ENCODE assay signal across 10 cellular contexts in genomic region chr13:110528371-110528770, GRCh38. TPM values are rescaled to one million over a fixed set of nuclear protein-coding genes. Genes with fewer than 3 reads are reported as not detected.
DNase-seq lines count a peak whose midpoint lies in the region; ATAC-seq and TF ChIP-seq lines count a peak whose summit lies in the region.
"Had no signal": no experiment of that assay in that cellular context is flagged by ENCODE, and none has a peak within 500 bp of the region (broad histone marks: within the 10 kb centered on the region; RNA-seq: fewer than 3 reads in every experiment).

No MANE protein-coding gene starts in this region.

- no peak for TF ChIP-seq EP300 in ovary (IDR thresholded peaks at IDR 0.05)

- H3K27ac ChIP-seq in left ventricle myocardium inferior (replicated peaks): peak overlapping the region; percentile 93
- no peak overlapping the region for H3K27ac ChIP-seq in naive thymus-derived CD4-positive, alpha-beta T cell (ENCODE audit: low read depth, low read length)
- peak overlapping the region in 1 of 2 donors; percentile 92 for H3K27ac ChIP-seq in aorta (ENCODE audit: low read depth in 1 of 2, low read length in 2 of 2)
- H3K27ac ChIP-seq in ovary: peak overlapping the region in 1 of 2 donors; percentile 41
- no peak overlapping the region for H3K27ac ChIP-seq in uterus

- H3K4me3 Mint-ChIP-seq in naive thymus-derived CD4-positive, alpha-beta T cell: no peak overlapping the region

- TF ChIP-seq POLR2A in ovary (IDR thresholded peaks at IDR 0.05) (no peak), uterus (IDR thresholded peaks at IDR 0.05) (no peak)

- peaks cover 0 to 3% (median 0%) of the 10 kb centered on the region in 11 donors for H3K9me3 Mint-ChIP-seq in naive thymus-derived CD4-positive, alpha-beta T cell
- no peaks in the 10 kb centered on the region for H3K9me3 Mint-ChIP-seq in activated naive CD4-positive, alpha-beta T cell treated with anti-CD3 and anti-CD28 coated beads, Interleukin-2, amount 50 U/mL, for 72 hours

- H3K36me3 Mint-ChIP-seq in naive thymus-derived CD4-positive, alpha-beta T cell: peaks cover 0 to 4% (median 0%) of the 10 kb centered on the region in 5 donors
- no peaks in the 10 kb centered on the region for H3K36me3 Mint-ChIP-seq in activated naive CD4-positive, alpha-beta T cell treated with anti-CD3 and anti-CD28 coated beads, Interleukin-2, amount 50 U/mL, for 72 hours

- H3K27me3 Mint-ChIP-seq in naive thymus-derived CD4-positive, alpha-beta T cell: peaks cover 0 to 2% (median 0%) of the 10 kb centered on the region in 5 donors

- H3K36me3 ChIP-seq in left ventricle myocardium inferior (peaks cover 4% of the 10 kb centered on the region), aorta (ENCODE audit: control insufficient read depth in 1 of 2, insufficient read depth in 2 of 2, low read length in 1 of 2) (no peaks in the 10 kb centered on the region), ovary (no peaks in the 10 kb centered on the region), uterus (no peaks in the 10 kb centered on the region)
- H3K36me3 ChIP-seq in naive thymus-derived CD4-positive, alpha-beta T cell (ENCODE audit: control insufficient read depth in 2 of 3, insufficient read depth in 3 of 3, low read length in 3 of 3): no peaks in the 10 kb centered on the region

- intact Hi-C loops in left ventricle myocardium inferior (cut with micrococcal nuclease) (no loop called here), Right ventricle myocardium inferior (cut with DNase I) (no loop called here), aorta (cut with DNase I) (no loop called here), ovary (cut with DNase I) (no loop called here), uterus (cut with DNase I; ENCODE audit: low total_unique reads) (no loop called here)
- intact Hi-C loops in naive thymus-derived CD4-positive, alpha-beta T cell (cut with micrococcal nuclease): loop anchor here in 1 of 2 donors (5.0 kb wide), 1 partner anchor 34 kb away; the partner anchor contains the start of gene RAB20

- no peaks in the 10 kb centered on the region for H3K9me3 ChIP-seq in left ventricle myocardium inferior (replicated peaks)
- no peaks in the 10 kb centered on the region for H3K9me3 ChIP-seq in naive thymus-derived CD4-positive, alpha-beta T cell (ENCODE audit: control insufficient read depth in 2 of 3, low read length in 3 of 3)
- H3K9me3 ChIP-seq in aorta (ENCODE audit: control insufficient read depth, low read length): no peaks in the 10 kb centered on the region
- H3K9me3 ChIP-seq in ovary: no peaks in the 10 kb centered on the region
- no peaks in the 10 kb centered on the region for H3K9me3 ChIP-seq in uterus

- ATAC-seq in Right ventricle myocardium inferior: no peak
- ATAC-seq in naive thymus-derived CD4-positive, alpha-beta T cell: peak; percentile 64
- ATAC-seq in aorta (ENCODE audit: low FRiP score): peak; percentile 41
- no peak for ATAC-seq in activated naive CD4-positive, alpha-beta T cell treated with anti-CD3 and anti-CD28 coated beads, Interleukin-2, amount 50 U/mL, for 72 hours

- H3K4me1 ChIP-seq in left ventricle myocardium inferior (peaks cover 58% of the 10 kb centered on the region), aorta (ENCODE audit: control insufficient read depth in 1 of 2, insufficient read depth in 2 of 2, low read length in 2 of 2) (peaks cover 0 to 2% of the 10 kb centered on the region in 2 donors), ovary (ENCODE audit: insufficient read depth) (peaks cover 8% of the 10 kb centered on the region), uterus (no peaks in the 10 kb centered on the region)
- peaks cover 9 to 22% of the 10 kb centered on the region in 2 donors for H3K4me1 ChIP-seq in naive thymus-derived CD4-positive, alpha-beta T cell (ENCODE audit: control insufficient read depth in 2 of 2, insufficient read depth in 2 of 2, low read length in 2 of 2)

- DNase-seq in left ventricle myocardium inferior (no peak), Right ventricle myocardium inferior (ENCODE audit: missing footprints) (no peak), cardiac fibroblast (ENCODE audit: low read depth in 2 of 2) (peak; percentile 39 to 94), aorta (peak in 1 of 2 donors; percentile 39), ovary (no peak), uterus (no peak)
- no peak for DNase-seq in naive thymus-derived CD4-positive, alpha-beta T cell
- no peak for DNase-seq in activated naive CD4-positive, alpha-beta T cell treated with anti-CD3 and anti-CD28 coated beads, Interleukin-2, amount 50 U/mL, for 72 hours (ENCODE audit: low spot score in 2 of 2)
- DNase-seq: DMS79 treated with DMSO at 0.1 percent for 48 hours, NCI-H1092 treated with DMSO at 0.1 percent for 48 hours had no signal

- WGBS in aorta, 2 donors: 17 to 25% methylated on average over 5 of the region's 5 CpGs
- WGBS in ovary, 3 donors: 31 to 53% (median 31%) methylated on average over 5 of the region's 5 CpGs

- TF ChIP-seq CTCF in left ventricle myocardium inferior (IDR thresholded peaks at IDR 0.05; ENCODE audit: borderline replicate concordance) (no peak), cardiac fibroblast (IDR thresholded peaks at IDR 0.05; ENCODE audit: low read depth, low read length) (no peak), ovary (IDR thresholded peaks at IDR 0.05) (no peak), uterus (IDR thresholded peaks at IDR 0.05) (no peak)

- H3K4me1 Mint-ChIP-seq in naive thymus-derived CD4-positive, alpha-beta T cell: peaks cover 15 to 33% (median 29%) of the 10 kb centered on the region in 7 donors

- CTCF ChIA-PET in naive thymus-derived CD4-positive, alpha-beta T cell (lab: Charles Lee): no interaction called here

- no peak overlapping the region for H3K4me3 ChIP-seq in left ventricle myocardium inferior
- H3K4me3 ChIP-seq in cardiac fibroblast (replicated peaks in 1 of 2; ENCODE audit: low read depth in 2 of 2, low read length in 2 of 2): no peak overlapping the region
- no peak overlapping the region for H3K4me3 ChIP-seq in naive thymus-derived CD4-positive, alpha-beta T cell (ENCODE audit: low read length)
- no peak overlapping the region for H3K4me3 ChIP-seq in aorta (ENCODE audit: low read length in 2 of 2)
- no peak overlapping the region for H3K4me3 ChIP-seq in ovary
- H3K4me3 ChIP-seq in uterus: no peak overlapping the region

- H3K27me3 ChIP-seq in left ventricle myocardium inferior (ENCODE audit: low read depth) (no peaks in the 10 kb centered on the region), aorta (ENCODE audit: control insufficient read depth in 1 of 2, insufficient read depth in 2 of 2, low read length in 1 of 2) (no peaks in the 10 kb centered on the region), ovary (no peaks in the 10 kb centered on the region), uterus (no peaks in the 10 kb centered on the region)
- H3K27me3 ChIP-seq in naive thymus-derived CD4-positive, alpha-beta T cell (ENCODE audit: control insufficient read depth in 2 of 2, insufficient read depth in 2 of 2, low read length in 2 of 2): no peaks in the 10 kb centered on the region

- H3K27ac Mint-ChIP-seq in naive thymus-derived CD4-positive, alpha-beta T cell: no peak overlapping the region
- H3K27ac Mint-ChIP-seq in activated naive CD4-positive, alpha-beta T cell treated with anti-CD3 and anti-CD28 coated beads, Interleukin-2, amount 50 U/mL, for 72 hours: no peak overlapping the region

- POLR2A ChIA-PET in naive thymus-derived CD4-positive, alpha-beta T cell (lab: Charles Lee): no interaction called here

RNA-seq across cellular contexts. Expression of gene RAB20, which starts 33.2 kb away (rescaled TPM):
- total RNA-seq in left ventricle myocardium inferior: 13.8 TPM
- 10.5 TPM for total RNA-seq in Right ventricle myocardium inferior
- 10 to 100 TPM in 1 of 5 experiments, 1 to 10 TPM in 4; 2.0 to 13.6 (median 4.0) TPM for total RNA-seq in naive thymus-derived CD4-positive, alpha-beta T cell
- polyA plus RNA-seq in naive thymus-derived CD4-positive, alpha-beta T cell: 1 to 10 TPM; 1.3 to 6.7 TPM
- total RNA-seq in aorta: 10 to 100 TPM; 18.8 to 22.4 TPM
- 10 to 100 TPM; 12.9 to 16.2 TPM for polyA plus RNA-seq in aorta
- 10 to 100 TPM in 1 of 2 donors, under 1 TPM in 1; 0.30 to 18.5 TPM for total RNA-seq in activated naive CD4-positive, alpha-beta T cell treated with anti-CD3 and anti-CD28 coated beads, Interleukin-2, amount 50 U/mL, for 72 hours
- 10 to 100 TPM; 14.5 to 32.6 (median 25.8) TPM for total RNA-seq in ovary
- 10 to 100 TPM; 18.4 to 20.7 TPM for polyA plus RNA-seq in ovary
- total RNA-seq in uterus: 10 to 100 TPM in 2 of 4 donors, 1 to 10 TPM in 1, under 1 TPM in 1; 0.77 to 12.4 (median 9.1) TPM

Comparison
In these comparisons a context has a peak if more than half of its experiments do, and no peak if none do; other contexts are left out.
1. DNase-seq: peak in cardiac fibroblast (2 of 2); none in left ventricle myocardium inferior (single experiment), Right ventricle myocardium inferior (single experiment), naive thymus-derived CD4-positive, alpha-beta T cell (0 of 9), activated naive CD4-positive, alpha-beta T cell treated with anti-CD3 and anti-CD28 coated beads, Interleukin-2, amount 50 U/mL, for 72 hours (0 of 2), ovary (0 of 5) and uterus (0 of 2).
2. ATAC-seq: peak in naive thymus-derived CD4-positive, alpha-beta T cell (single experiment) and aorta (single experiment); none in Right ventricle myocardium inferior (single experiment) and activated naive CD4-positive, alpha-beta T cell treated with anti-CD3 and anti-CD28 coated beads, Interleukin-2, amount 50 U/mL, for 72 hours (0 of 2).